Comparison of ENCODE assay signal across 14 cellular contexts in the genomic region with DNA sequence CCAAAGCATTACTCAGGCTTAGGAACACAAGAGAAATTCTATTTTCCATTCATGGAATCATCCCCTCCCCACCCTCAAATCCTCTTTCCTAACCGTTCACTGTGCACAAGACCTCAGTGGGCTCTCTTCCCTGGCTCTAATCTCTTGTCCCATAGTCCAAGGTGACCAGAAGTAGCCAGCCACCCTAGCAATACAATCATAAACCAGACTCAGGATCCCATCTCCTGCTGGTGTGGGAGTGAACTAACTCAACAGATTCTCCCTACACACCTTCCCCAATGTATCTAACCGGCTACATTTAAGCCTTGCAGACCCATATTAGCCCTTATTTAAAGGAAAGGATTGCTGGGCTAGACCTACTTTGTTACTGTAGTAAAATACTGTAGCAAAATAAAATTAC. TPM values are rescaled to one million over a fixed set of nuclear protein-coding genes. Genes with fewer than 3 reads are reported as not detected.
DNase-seq lines count a peak whose midpoint lies in the region; ATAC-seq and TF ChIP-seq lines count a peak whose summit lies in the region.
"Had no signal": no experiment of that assay in that cellular context is flagged by ENCODE, and none has a peak within 500 bp of the region (broad histone marks: within the 10 kb centered on the region; RNA-seq: fewer than 3 reads in every experiment).

No MANE protein-coding gene starts in this region.

- H3K9me3 Mint-ChIP-seq in activated CD8-positive, alpha-beta T cell treated with anti-CD3 and anti-CD28 coated beads for 36 hours: no peaks in the 10 kb centered on the region
- H3K9me3 Mint-ChIP-seq in activated CD8-positive, alpha-beta T cell treated with anti-CD3 and anti-CD28 coated beads, Interleukin-2, amount 10 ng/mL, durations not matched to agents 7 days and 5 days (ENCODE audit: insufficient read depth): no peaks in the 10 kb centered on the region
- H3K9me3 Mint-ChIP-seq in WTC11 (no peaks in the 10 kb centered on the region), nephron progenitor cell (no peaks in the 10 kb centered on the region)
- H3K9me3 Mint-ChIP-seq: HFFc6 had no signal

- intact Hi-C loops in activated CD8-positive, alpha-beta T cell treated with anti-CD3 and anti-CD28 coated beads for 36 hours (cut with micrococcal nuclease): no loop called here

- H2AFZ ChIP-seq in MM.1S (ENCODE audit: low read length): no peak overlapping the region

- no peaks in the 10 kb centered on the region for H3K27me3 Mint-ChIP-seq in activated CD8-positive, alpha-beta T cell treated with anti-CD3 and anti-CD28 coated beads for 36 hours
- no peaks in the 10 kb centered on the region for H3K27me3 Mint-ChIP-seq in activated CD8-positive, alpha-beta T cell treated with anti-CD3 and anti-CD28 coated beads, Interleukin-2, amount 10 ng/mL, durations not matched to agents 7 days and 5 days (ENCODE audit: low read depth)
- H3K27me3 Mint-ChIP-seq in WTC11 (ENCODE audit: low read depth): no peaks in the 10 kb centered on the region
- no peaks in the 10 kb centered on the region for H3K27me3 Mint-ChIP-seq in nephron progenitor cell (ENCODE audit: low read depth, poor library complexity)

- H3K27ac Mint-ChIP-seq in activated CD8-positive, alpha-beta T cell treated with anti-CD3 and anti-CD28 coated beads for 36 hours: peak overlapping the region; percentile 14
- H3K27ac Mint-ChIP-seq in activated CD8-positive, alpha-beta T cell treated with anti-CD3 and anti-CD28 coated beads, Interleukin-2, amount 10 ng/mL, durations not matched to agents 7 days and 5 days: no peak overlapping the region
- H3K27ac Mint-ChIP-seq in WTC11 (peak overlapping the region; percentile 57; the same call in 1 of the 2 replicates), nephron progenitor cell (peak overlapping the region; percentile 89)
- H3K27ac Mint-ChIP-seq: HFFc6 had no signal

- H3K27ac ChIP-seq in MM.1S (ENCODE audit: low read length): no peak overlapping the region
- H3K27ac ChIP-seq: BLaER1 had no signal

- peaks cover 8% of the 10 kb centered on the region for H3K4me1 Mint-ChIP-seq in activated CD8-positive, alpha-beta T cell treated with anti-CD3 and anti-CD28 coated beads for 36 hours (ENCODE audit: low read depth)
- H3K4me1 Mint-ChIP-seq in activated CD8-positive, alpha-beta T cell treated with anti-CD3 and anti-CD28 coated beads, Interleukin-2, amount 10 ng/mL, durations not matched to agents 7 days and 5 days (ENCODE audit: low read depth): peaks cover 6% of the 10 kb centered on the region
- H3K4me1 Mint-ChIP-seq in WTC11 (no peaks in the 10 kb centered on the region), nephron progenitor cell (no peaks in the 10 kb centered on the region)

- CTCF ChIA-PET in activated CD8-positive, alpha-beta T cell treated with anti-CD3 and anti-CD28 coated beads for 36 hours (lab: Charles Lee): interaction anchor here (1.0 to 3.0 kb wide), 7 partner anchors 10 to 186 kb away, joined by 3 to 10 read pairs (median 6); no protein-coding TSS in a partner anchor
- CTCF ChIA-PET in activated CD8-positive, alpha-beta T cell treated with anti-CD3 and anti-CD28 coated beads, Interleukin-2, amount 10 ng/mL, durations not matched to agents 7 days and 5 days (lab: Charles Lee): interaction anchor here (0.8 to 1.7 kb wide), 5 partner anchors 8 to 25 kb away, joined by 3 to 9 read pairs (median 5); no protein-coding TSS in a partner anchor
- CTCF ChIA-PET in WTC11 (lab: Charles Lee): interaction anchor here (0.7 to 1.3 kb wide), 2 partner anchors 9 to 21 kb away, joined by 3 to 4 read pairs; no protein-coding TSS in a partner anchor

- no peaks in the 10 kb centered on the region for H3K36me3 ChIP-seq in MM.1S (replicated peaks; ENCODE audit: insufficient read depth, low read length)

- no peak for TF ChIP-seq CTCF in activated CD8-positive, alpha-beta T cell treated with anti-CD3 and anti-CD28 coated beads for 36 hours (IDR thresholded peaks at IDR 0.05)
- TF ChIP-seq CTCF in WTC11 (IDR thresholded peaks at IDR 0.05): no peak
- no peak for TF ChIP-seq CTCF in nephron progenitor cell (IDR thresholded peaks at IDR 0.05)
- no peak for TF ChIP-seq CTCF in MM.1S (IDR thresholded peaks at IDR 0.05; ENCODE audit: low read length)

- POLR2A ChIA-PET in activated CD8-positive, alpha-beta T cell treated with anti-CD3 and anti-CD28 coated beads for 36 hours (lab: Charles Lee): interaction anchor here (0.6 kb wide), 1 partner anchor 175 kb away, joined by 3 read pairs; no protein-coding TSS in a partner anchor
- POLR2A ChIA-PET in activated CD8-positive, alpha-beta T cell treated with anti-CD3 and anti-CD28 coated beads, Interleukin-2, amount 10 ng/mL, durations not matched to agents 7 days and 5 days (lab: Charles Lee): interaction anchor here (0.9 kb wide), 1 partner anchor 191 kb away, joined by 3 read pairs; no protein-coding TSS in a partner anchor
- POLR2A ChIA-PET in WTC11 (lab: Charles Lee): no interaction called here

- H3K9me3 ChIP-seq in MM.1S (replicated peaks; ENCODE audit: insufficient read depth, low read length): no peaks in the 10 kb centered on the region
- H3K9me3 ChIP-seq: BLaER1 had no signal

- no peak overlapping the region for H3K4me3 Mint-ChIP-seq in activated CD8-positive, alpha-beta T cell treated with anti-CD3 and anti-CD28 coated beads for 36 hours
- no peak overlapping the region for H3K4me3 Mint-ChIP-seq in activated CD8-positive, alpha-beta T cell treated with anti-CD3 and anti-CD28 coated beads, Interleukin-2, amount 10 ng/mL, durations not matched to agents 7 days and 5 days
- H3K4me3 Mint-ChIP-seq in WTC11: no peak overlapping the region
- no peak overlapping the region for H3K4me3 Mint-ChIP-seq in nephron progenitor cell
- H3K4me3 Mint-ChIP-seq: HFFc6 had no signal

- H4K20me1 ChIP-seq in MM.1S (ENCODE audit: insufficient read depth, low read length): no peaks in the 10 kb centered on the region
- H4K20me1 ChIP-seq: BLaER1 had no signal

- H3F3A ChIP-seq in MM.1S (ENCODE audit: insufficient read depth, low read length): no peaks in the 10 kb centered on the region

- no peak for DNase-seq in activated CD8-positive, alpha-beta T cell treated with anti-CD3 and anti-CD28 coated beads for 36 hours
- DNase-seq in activated CD8-positive, alpha-beta T cell treated with anti-CD3 and anti-CD28 coated beads, Interleukin-2, amount 10 ng/mL, durations not matched to agents 7 days and 5 days: no peak
- no peak for DNase-seq in WTC11 (ENCODE audit: low spot score)
- DNase-seq in nephron progenitor cell: no peak
- no peak for DNase-seq in NK-92 (lab: John Stamatoyannopoulos, UW; ENCODE audit: unreplicated experiment)
- DNase-seq in HuH-7 (ENCODE audit: low spot score): no peak
- no peak for DNase-seq in MM.1S
- DNase-seq: 8988T, AML-193, DMS53, GF-D8, HCEC 1CT, HFFc6 had no signal

- no peaks in the 10 kb centered on the region for H3K9me2 ChIP-seq in MM.1S (replicated peaks; ENCODE audit: insufficient read depth, low read length)

- H3K9ac ChIP-seq in MM.1S (ENCODE audit: low read length): no peak overlapping the region
- H3K9ac ChIP-seq: BLaER1 had no signal

- no peak overlapping the region for H3K4me3 ChIP-seq in MM.1S (ENCODE audit: low read length)
- H3K4me3 ChIP-seq: BLaER1 had no signal

- ATAC-seq in activated CD8-positive, alpha-beta T cell treated with anti-CD3 and anti-CD28 coated beads for 36 hours: no peak
- no peak for ATAC-seq in activated CD8-positive, alpha-beta T cell treated with anti-CD3 and anti-CD28 coated beads, Interleukin-2, amount 10 ng/mL, durations not matched to agents 7 days and 5 days
- ATAC-seq in WTC11: no peak

- H3K27me3 ChIP-seq in MM.1S (replicated peaks; ENCODE audit: insufficient read depth, low read length): no peaks in the 10 kb centered on the region
- H3K27me3 ChIP-seq: BLaER1 had no signal

- peaks cover 11% of the 10 kb centered on the region for H3K36me3 Mint-ChIP-seq in activated CD8-positive, alpha-beta T cell treated with anti-CD3 and anti-CD28 coated beads for 36 hours (ENCODE audit: low read depth)
- peaks cover 15% of the 10 kb centered on the region for H3K36me3 Mint-ChIP-seq in activated CD8-positive, alpha-beta T cell treated with anti-CD3 and anti-CD28 coated beads, Interleukin-2, amount 10 ng/mL, durations not matched to agents 7 days and 5 days (ENCODE audit: low read depth)
- H3K36me3 Mint-ChIP-seq in WTC11 (peaks cover 26% of the 10 kb centered on the region), nephron progenitor cell (ENCODE audit: low read depth) (peaks cover 51% of the 10 kb centered on the region)

- no peaks in the 10 kb centered on the region for H3K79me2 ChIP-seq in MM.1S (ENCODE audit: low read length)

- no peaks in the 10 kb centered on the region for H3K4me1 ChIP-seq in MM.1S (ENCODE audit: low read length)
- H3K4me1 ChIP-seq: BLaER1 had no signal

- H3K4me2 ChIP-seq in MM.1S (ENCODE audit: low read depth, low read length): no peak overlapping the region
- H3K4me2 ChIP-seq: BLaER1 had no signal

TF ChIP-seq in WTC11, 78 proteins besides CTCF, POLR2A, EP300 and RAD21 (continues in another document):
- TF ChIP-seq ZNF671 (CRISPR knock-in tag; IDR thresholded peaks at IDR 0.05) (no peak), CREM (CRISPR knock-in tag; IDR thresholded peaks at IDR 0.05) (no peak), RELA (CRISPR knock-in tag; IDR thresholded peaks at IDR 0.05; ENCODE audit: borderline replicate concordance) (no peak)
- TF ChIP-seq, protein P1, sequence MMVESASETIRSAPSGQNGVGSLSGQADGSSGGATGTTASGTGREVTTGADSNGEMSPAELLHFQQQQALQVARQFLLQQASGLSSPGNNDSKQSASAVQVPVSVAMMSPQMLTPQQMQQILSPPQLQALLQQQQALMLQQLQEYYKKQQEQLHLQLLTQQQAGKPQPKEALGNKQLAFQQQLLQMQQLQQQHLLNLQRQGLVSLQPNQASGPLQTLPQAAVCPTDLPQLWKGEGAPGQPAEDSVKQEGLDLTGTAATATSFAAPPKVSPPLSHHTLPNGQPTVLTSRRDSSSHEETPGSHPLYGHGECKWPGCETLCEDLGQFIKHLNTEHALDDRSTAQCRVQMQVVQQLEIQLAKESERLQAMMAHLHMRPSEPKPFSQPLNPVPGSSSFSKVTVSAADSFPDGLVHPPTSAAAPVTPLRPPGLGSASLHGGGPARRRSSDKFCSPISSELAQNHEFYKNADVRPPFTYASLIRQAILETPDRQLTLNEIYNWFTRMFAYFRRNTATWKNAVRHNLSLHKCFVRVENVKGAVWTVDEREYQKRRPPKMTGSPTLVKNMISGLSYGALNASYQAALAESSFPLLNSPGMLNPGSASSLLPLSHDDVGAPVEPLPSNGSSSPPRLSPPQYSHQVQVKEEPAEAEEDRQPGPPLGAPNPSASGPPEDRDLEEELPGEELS (CRISPR knock-in tag; IDR thresholded peaks at IDR 0.05): no peak

RNA-seq across cellular contexts. Expression of a gene that starts 45.5 kb away (rescaled TPM):
- total RNA-seq in activated CD8-positive, alpha-beta T cell treated with anti-CD3 and anti-CD28 coated beads for 36 hours: 10 to 100 TPM; 54.9 to 55.3 TPM
- 10 to 100 TPM; 46.5 to 46.6 TPM for total RNA-seq in activated CD8-positive, alpha-beta T cell treated with anti-CD3 and anti-CD28 coated beads, Interleukin-2, amount 10 ng/mL, durations not matched to agents 7 days and 5 days
- total RNA-seq in WTC11 (2021): 63.1 to 66.4 TPM (median 65.3 TPM) in 3 replicates
